Comparison of ENCODE assay signal across 15 cellular contexts in the genomic region with DNA sequence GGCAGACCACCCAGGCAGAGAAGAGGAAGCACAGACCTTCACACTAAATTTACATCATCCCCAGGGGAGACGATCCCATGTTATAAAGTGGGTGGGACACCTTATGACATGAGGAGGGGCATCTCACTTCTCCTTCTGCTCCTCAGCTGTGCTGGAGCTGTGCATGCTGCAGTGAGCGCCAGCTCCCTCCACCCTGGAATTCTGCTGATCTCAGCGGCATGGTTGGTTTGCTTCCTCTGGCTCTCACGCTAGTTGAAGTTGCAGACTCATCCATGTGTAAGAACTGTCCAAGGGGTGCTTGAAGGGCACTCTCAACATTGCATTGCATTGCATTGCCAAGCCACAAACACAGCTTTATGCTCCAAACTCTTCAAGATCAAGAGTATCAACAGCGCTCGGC.
"Had no signal": no experiment of that assay in that cellular context is flagged by ENCODE, and none has a peak within 500 bp of the region (broad histone marks: within the 10 kb centered on the region; RNA-seq: fewer than 3 reads in every experiment).

No MANE protein-coding gene starts in this region.

- DNase-seq: activated CD4-positive, CD25-positive, alpha-beta regulatory T cell treated with anti-CD3 and anti-CD28 coated beads, Interleukin-2, amount 50 U/mL, for 72 hours; activated CD8-positive, alpha-beta memory T cell treated with anti-CD3 and anti-CD28 coated beads for 24 hours; activated CD8-positive, alpha-beta memory T cell treated with anti-CD3 and anti-CD28 coated beads, Interleukin-2, amount 50 U/mL, for 48 hours; activated effector memory CD4-positive, alpha-beta T cell treated with Interleukin-2 at 50 U/mL for 16 hours; activated naive CD4-positive, alpha-beta T cell treated with anti-CD3 and anti-CD28 coated beads, Interleukin-2, amount 10 ng/mL, durations not matched to agents 7 days and 5 days; activated naive CD8-positive, alpha-beta T cell treated with anti-CD3 and anti-CD28 coated beads, Interleukin-2, amount 50 U/mL, for 24 hours; activated T-cell treated with anti-CD3 and anti-CD28 coated beads, Interleukin-2, amount 50 U/mL, for 48 hours; brain microvascular endothelial cell; colonic mucosa; erythroblast; heart right ventricle; left colon; mammary epithelial cell; midbrain; stimulated activated naive CD8-positive, alpha-beta T cell treated with anti-CD3 and anti-CD28 coated beads, Interleukin-15, amount 100 ng/mL, for 72 hours had no signal
